1 cellular context compared by ENCODE assay signal in genomic region chr1:40389871-40390560, GRCh38.
TF ChIP-seq lines count a peak whose summit lies in the region.

No MANE protein-coding gene starts in this region.

TF ChIP-seq in HepG2, 621 proteins besides CTCF, POLR2A, EP300 and RAD21 (continued from another document and continues in another):
- no peak for TF ChIP-seq PRDM15 (CRISPR knock-in tag; IDR thresholded peaks at IDR 0.05)
- no peak for TF ChIP-seq ZFP36L1 (CRISPR knock-in tag; IDR thresholded peaks at IDR 0.05)
- peak; percentile 93 for TF ChIP-seq RCOR2 (CRISPR knock-in tag; IDR thresholded peaks at IDR 0.05)
- TF ChIP-seq ZNF672 (CRISPR knock-in tag; IDR thresholded peaks at IDR 0.05), result no peak
- TF ChIP-seq REXO4 (CRISPR knock-in tag; IDR thresholded peaks at IDR 0.05; ENCODE audit: borderline replicate concordance), result no peak
- TF ChIP-seq ZFP41 (CRISPR knock-in tag; IDR thresholded peaks at IDR 0.05; ENCODE audit: borderline replicate concordance), result no peak
- TF ChIP-seq ZXDC (CRISPR knock-in tag; IDR thresholded peaks at IDR 0.05), result no peak
- no peak for TF ChIP-seq SETDB1 (CRISPR knock-in tag; IDR thresholded peaks at IDR 0.05; ENCODE audit: borderline replicate concordance)
- peak; percentile 68 for TF ChIP-seq FOSL2 (CRISPR knock-in tag; IDR thresholded peaks at IDR 0.05)
- no peak for TF ChIP-seq MEIS2 (CRISPR knock-in tag; IDR thresholded peaks at IDR 0.05)
- no peak for TF ChIP-seq REST (IDR thresholded peaks at IDR 0.05; ENCODE audit: borderline replicate concordance in 1 of 2, low read depth in 1 of 2, low read length in 2 of 2)
- TF ChIP-seq MLX (CRISPR knock-in tag; IDR thresholded peaks at IDR 0.05), result peak; percentile 11; the same call in 1 of the 2 replicates
- no peak for TF ChIP-seq BHLHE40 (IDR thresholded peaks at IDR 0.05; ENCODE audit: low read length)
- TF ChIP-seq ATF2 (CRISPR knock-in tag; IDR thresholded peaks at IDR 0.05), result 0 out of 2 replicates have a peak, but pooled peaks have one; percentile 20
- TF ChIP-seq NFIB (CRISPR knock-in tag; IDR thresholded peaks at IDR 0.05; ENCODE audit: borderline replicate concordance), result no peak
- TF ChIP-seq RARG (CRISPR knock-in tag; IDR thresholded peaks at IDR 0.05; ENCODE audit: low read depth), result no peak
- TF ChIP-seq MXD1 (CRISPR knock-in tag; IDR thresholded peaks at IDR 0.05), result no peak
- TF ChIP-seq CAMTA2 (CRISPR knock-in tag; IDR thresholded peaks at IDR 0.05; ENCODE audit: borderline replicate concordance), result no peak
- peak; percentile 43; the same call in 1 of the 2 replicates for TF ChIP-seq ZBTB34 (CRISPR knock-in tag; IDR thresholded peaks at IDR 0.05)
- TF ChIP-seq KLF11 (CRISPR knock-in tag; IDR thresholded peaks at IDR 0.05), result no peak
- TF ChIP-seq TFDP1 (CRISPR knock-in tag; IDR thresholded peaks at IDR 0.05; ENCODE audit: borderline replicate concordance), result no peak
- TF ChIP-seq SAP130 (CRISPR knock-in tag; IDR thresholded peaks at IDR 0.05; ENCODE audit: low read depth), result peak; percentile 79
- TF ChIP-seq MED8 (CRISPR knock-in tag; IDR thresholded peaks at IDR 0.05; ENCODE audit: insufficient replicate concordance), result peak; percentile 27
- 0 out of 2 replicates have a peak, but pooled peaks have one; percentile 33 for TF ChIP-seq ZNF503 (CRISPR knock-in tag; IDR thresholded peaks at IDR 0.05)
- no peak; the same call in 1 of the 2 replicates for TF ChIP-seq RXRA (CRISPR knock-in tag; IDR thresholded peaks at IDR 0.05)
- TF ChIP-seq NR2F1 (CRISPR knock-in tag; IDR thresholded peaks at IDR 0.05), result peak in 1 of 2 experiments; percentile 19; a peak in 1 of 4 replicates
- TF ChIP-seq ZNF160 (CRISPR knock-in tag; IDR thresholded peaks at IDR 0.05), result no peak
- no peak for TF ChIP-seq HNF1B (CRISPR knock-in tag; IDR thresholded peaks at IDR 0.05)
- peak; percentile 91; the same call in 1 of the 2 replicates for TF ChIP-seq CEBPB (IDR thresholded peaks at IDR 0.05; ENCODE audit: borderline replicate concordance, low read depth, low read length)
